8 cellular contexts compared by ENCODE assay signal in genomic region chr1:162631546-162632233, GRCh38. TPM values are rescaled to one million over a fixed set of nuclear protein-coding genes. Genes with fewer than 3 reads are reported as not detected.
A peak's percentile ranks its signal among the peaks of the same experiment; 100 is the strongest.
DNase-seq lines count a peak whose midpoint lies in the region; ATAC-seq and TF ChIP-seq lines count a peak whose summit lies in the region.

No MANE protein-coding gene starts in this region.

- H3K9me3 ChIP-seq in adrenal gland (replicated peaks in 1 of 3): no peaks in the 10 kb centered on the region
- H3K9me3 ChIP-seq in skeletal muscle tissue (ENCODE audit: control insufficient read depth in 3 of 3, low read length in 3 of 3): no peaks in the 10 kb centered on the region

- H3K9ac ChIP-seq in skeletal muscle tissue (ENCODE audit: low read depth in 1 of 3, low read length in 3 of 3): peak overlapping the region in 2 of 3 donors; percentile 20 to 34

- 18 to 32% (median 22%) methylated on average over 11 of the region's 11 CpGs for WGBS in adrenal gland, 4 donors

- peaks cover 24 to 34% of the 10 kb centered on the region in 2 donors for H3K4me1 ChIP-seq in adrenal gland (replicated peaks in 1 of 2)
- H3K4me1 ChIP-seq in skeletal muscle tissue (ENCODE audit: control insufficient read depth in 3 of 3, insufficient read depth in 3 of 3, low read length in 3 of 3): peaks cover 0 to 10% (median 6%) of the 10 kb centered on the region in 3 donors

- peak overlapping the region; percentile 61 to 93 (median 86) for H3K27ac ChIP-seq in adrenal gland
- peak overlapping the region; percentile 72 for H3K27ac ChIP-seq in skeletal muscle tissue (ENCODE audit: low read depth, low read length)

- H3K27me3 ChIP-seq in adrenal gland (no peaks in the 10 kb centered on the region), skeletal muscle tissue (ENCODE audit: control insufficient read depth in 3 of 3, insufficient read depth in 3 of 3, low read length in 3 of 3) (no peaks in the 10 kb centered on the region)

- peak in 1 of 2 donors; percentile 79 for TF ChIP-seq POLR2A in adrenal gland (IDR thresholded peaks at IDR 0.05)

- intact Hi-C loops in adrenal gland (cut with DNase I) (no loop called here), left ventricle myocardium superior (cut with micrococcal nuclease) (loop anchor here (5.0 kb wide), 1 partner anchor 46 kb away; no protein-coding TSS in a partner anchor)

- TF ChIP-seq CTCF in adrenal gland (IDR thresholded peaks at IDR 0.05): no peak

- DNase-seq in adrenal gland (peak; percentile 58 to 76 (median 69)), left ventricle myocardium superior (peak; percentile 38), OCI-M2 (lab: John Stamatoyannopoulos, UW; ENCODE audit: unreplicated experiment) (no peak), GDM1 (lab: John Stamatoyannopoulos, UW) (no peak), NCI-H128 (lab: John Stamatoyannopoulos, UW; ENCODE audit: unreplicated experiment) (no peak)

- H3K4me3 ChIP-seq in GM08714 (ENCODE audit: low read length): peak overlapping the region; percentile 21; the same call in 1 of the 2 replicates
- peak overlapping the region in 3 of 4 donors; percentile 32 to 64 (median 50) for H3K4me3 ChIP-seq in adrenal gland
- peak overlapping the region; percentile 51 to 72 (median 57) for H3K4me3 ChIP-seq in skeletal muscle tissue (ENCODE audit: low read length in 3 of 3)

- no peaks in the 10 kb centered on the region for H3K36me3 ChIP-seq in adrenal gland (replicated peaks in 1 of 2)
- H3K36me3 ChIP-seq in skeletal muscle tissue (ENCODE audit: control insufficient read depth in 3 of 3, insufficient read depth in 3 of 3, low read length in 3 of 3): no peaks in the 10 kb centered on the region

- ATAC-seq in left ventricle myocardium superior (peak; percentile 85), GM19395 (IDR thresholded peaks at IDR 0.05; ENCODE audit: unreplicated experiment) (no peak)

RNA-seq across cellular contexts. Expression of gene DDR2, which starts 0.6 kb away (rescaled TPM):
- total RNA-seq in adrenal gland (100 to 1,000 TPM; 214 to 349 (median 254) TPM), left ventricle myocardium superior (26.1 TPM), skeletal muscle tissue (40.2 TPM)
- polyA plus RNA-seq in adrenal gland: 100 to 1,000 TPM in 1 of 3 donors, 10 to 100 TPM in 2; 15.1 to 127 (median 34.2) TPM

Comparison
In these comparisons a context has a peak if more than half of its experiments do, and no peak if none do; other contexts are left out.
1. DNase-seq: peak in adrenal gland (7 of 7) and left ventricle myocardium superior (single experiment); none in OCI-M2 (single experiment), GDM1 (single experiment) and NCI-H128 (single experiment).
2. Peak in every context shown above with its lines, with median percentiles within 50 percentile points of each other: H3K4me3 ChIP-seq.